Comparison of ENCODE assay signal across 8 cellular contexts in genomic region chr17:8954339-8954738, GRCh38. TPM values are rescaled to one million over a fixed set of nuclear protein-coding genes. Genes with fewer than 3 reads are reported as not detected.
DNase-seq lines count a peak whose midpoint lies in the region; ATAC-seq lines count a peak whose summit lies in the region.

No MANE protein-coding gene starts in this region.

- POLR2A ChIA-PET in activated CD8-positive, alpha-beta T cell treated with anti-CD3 and anti-CD28 coated beads, Interleukin-2, amount 10 ng/mL, durations not matched to agents 7 days and 5 days (lab: Charles Lee) = interaction anchor here (0.9 to 3.5 kb wide), 5 partner anchors 10 to 96 kb away, joined by 3 to 29 read pairs (median 22); partner anchors contain the start of gene PIK3R5

- intact Hi-C loops in left cardiac atrium (cut with DNase I) = no loop called here

- peaks cover 87% of the 10 kb centered on the region for H3K36me3 Mint-ChIP-seq in activated CD8-positive, alpha-beta T cell treated with anti-CD3 and anti-CD28 coated beads, Interleukin-2, amount 10 ng/mL, durations not matched to agents 7 days and 5 days (ENCODE audit: low read depth)

- CTCF ChIA-PET in activated CD8-positive, alpha-beta T cell treated with anti-CD3 and anti-CD28 coated beads, Interleukin-2, amount 10 ng/mL, durations not matched to agents 7 days and 5 days (lab: Charles Lee) = interaction anchor here (1.0 to 3.7 kb wide), 7 partner anchors 10 to 60 kb away, joined by 3 to 28 read pairs (median 3); partner anchors contain the start of gene PIK3R5

- peak overlapping the region; percentile 87 for H3K27ac Mint-ChIP-seq in activated CD8-positive, alpha-beta T cell treated with anti-CD3 and anti-CD28 coated beads, Interleukin-2, amount 10 ng/mL, durations not matched to agents 7 days and 5 days

- no peaks in the 10 kb centered on the region for H3K27me3 Mint-ChIP-seq in activated CD8-positive, alpha-beta T cell treated with anti-CD3 and anti-CD28 coated beads, Interleukin-2, amount 10 ng/mL, durations not matched to agents 7 days and 5 days (ENCODE audit: low read depth)

- DNase-seq in CMK (ENCODE audit: low read depth) (peak; percentile 35), left cardiac atrium (peak; percentile 58), NCI-H226 (no peak), GM03348 (ENCODE audit: low spot score) (no peak), cerebellar cortex (ENCODE audit: low spot score) (no peak)
- DNase-seq in activated CD8-positive, alpha-beta T cell treated with anti-CD3 and anti-CD28 coated beads, Interleukin-2, amount 10 ng/mL, durations not matched to agents 7 days and 5 days = peak; percentile 82
- DNase-seq in stimulated activated CD8-positive, alpha-beta memory T cell treated with anti-CD3 and anti-CD28 coated beads, Interleukin-2, amount 100 ng/mL, for 1 hour (ENCODE audit: low read depth in 2 of 2) = peak; percentile 48 to 58

- peak; percentile 35 for ATAC-seq in HG03565 (IDR thresholded peaks at IDR 0.05; ENCODE audit: unreplicated experiment)
- peak; percentile 86 for ATAC-seq in activated CD8-positive, alpha-beta T cell treated with anti-CD3 and anti-CD28 coated beads, Interleukin-2, amount 10 ng/mL, durations not matched to agents 7 days and 5 days
- ATAC-seq in left cardiac atrium = peak; percentile 84 to 87

- peaks cover 7% of the 10 kb centered on the region for H3K9me3 Mint-ChIP-seq in activated CD8-positive, alpha-beta T cell treated with anti-CD3 and anti-CD28 coated beads, Interleukin-2, amount 10 ng/mL, durations not matched to agents 7 days and 5 days (ENCODE audit: insufficient read depth)

- H3K4me3 Mint-ChIP-seq in activated CD8-positive, alpha-beta T cell treated with anti-CD3 and anti-CD28 coated beads, Interleukin-2, amount 10 ng/mL, durations not matched to agents 7 days and 5 days = peak overlapping the region; percentile 53

- peaks cover 96% of the 10 kb centered on the region for H3K4me1 Mint-ChIP-seq in activated CD8-positive, alpha-beta T cell treated with anti-CD3 and anti-CD28 coated beads, Interleukin-2, amount 10 ng/mL, durations not matched to agents 7 days and 5 days (ENCODE audit: low read depth)

RNA-seq across cellular contexts. Expression of gene PIK3R5, which starts 11.2 kb away (rescaled TPM):
- 10 to 100 TPM; 73.9 to 77.9 TPM for total RNA-seq in activated CD8-positive, alpha-beta T cell treated with anti-CD3 and anti-CD28 coated beads, Interleukin-2, amount 10 ng/mL, durations not matched to agents 7 days and 5 days
- total RNA-seq in left cardiac atrium = 1 to 10 TPM; 6.3 TPM

Comparison
In these comparisons a context has a peak if more than half of its experiments do, and no peak if none do; other contexts are left out.
1. DNase-seq: peak in CMK (single experiment), activated CD8-positive, alpha-beta T cell treated with anti-CD3 and anti-CD28 coated beads, Interleukin-2, amount 10 ng/mL, durations not matched to agents 7 days and 5 days (single experiment), left cardiac atrium (single experiment) and stimulated activated CD8-positive, alpha-beta memory T cell treated with anti-CD3 and anti-CD28 coated beads, Interleukin-2, amount 100 ng/mL, for 1 hour (2 of 2); none in NCI-H226 (single experiment), GM03348 (single experiment) and cerebellar cortex (single experiment).
2. ATAC-seq: peak in every context shown above with its lines; median percentile 86 in activated CD8-positive, alpha-beta T cell treated with anti-CD3 and anti-CD28 coated beads, Interleukin-2, amount 10 ng/mL, durations not matched to agents 7 days and 5 days; 86 in left cardiac atrium; 35 in HG03565.
3. RNA of gene PIK3R5, which starts 11.2 kb away (total RNA-seq): 73.9 to 77.9 TPM in activated CD8-positive, alpha-beta T cell treated with anti-CD3 and anti-CD28 coated beads, Interleukin-2, amount 10 ng/mL, durations not matched to agents 7 days and 5 days; 6.3 TPM in left cardiac atrium; every median in the first group is over 10 times any median in the second.